8 cellular contexts compared by ENCODE assay signal in genomic region chr6:138107752-138108592, GRCh38. TPM values are rescaled to one million over a fixed set of nuclear protein-coding genes. Genes with fewer than 3 reads are reported as not detected.
A peak's percentile ranks its signal among the peaks of the same experiment; 100 is the strongest.
DNase-seq lines count a peak whose midpoint lies in the region; ATAC-seq and TF ChIP-seq lines count a peak whose summit lies in the region.

No MANE protein-coding gene starts in this region.

- H3K4me3 ChIP-seq in GM23338, result peak overlapping the region; percentile 58
- H3K4me3 ChIP-seq in brain microvascular endothelial cell (ENCODE audit: low read depth, low read length), result peak overlapping the region; percentile 77
- H3K4me3 ChIP-seq in kidney epithelial cell (ENCODE audit: low read depth, low read length), result peak overlapping the region; percentile 91

- peaks cover 20% of the 10 kb centered on the region for H3K79me2 ChIP-seq in GM23338 (replicated peaks; ENCODE audit: insufficient read depth)

- peak overlapping the region; percentile 90 for H3K4me3 Mint-ChIP-seq in GM23338
- peak overlapping the region; percentile 77 for H3K4me3 Mint-ChIP-seq in stimulated activated memory B cell treated with anti-CD40 and anti-IgM and Interleukin-4, amounts not matched to agents 10 μg/mL and 1 μg/mL and 100 μg/mL, for 72 hours

- TF ChIP-seq CTCF in GM23338 (conservative IDR thresholded peaks at IDR 0.05; ENCODE audit: low read depth in 2 of 2) (0 out of 4 replicates have a peak, but pooled peaks of 1 of the 2 experiments have one; percentile 7), brain microvascular endothelial cell (IDR thresholded peaks at IDR 0.05; ENCODE audit: low read depth, low read length, missing control alignments) (no peak), kidney epithelial cell (IDR thresholded peaks at IDR 0.05; ENCODE audit: insufficient read depth, low read length, poor library complexity, severe bottlenecking) (no peak)

- H3K36me3 Mint-ChIP-seq in GM23338 (ENCODE audit: low read depth), result no peaks in the 10 kb centered on the region
- no peaks in the 10 kb centered on the region for H3K36me3 Mint-ChIP-seq in stimulated activated memory B cell treated with anti-CD40 and anti-IgM and Interleukin-4, amounts not matched to agents 10 μg/mL and 1 μg/mL and 100 μg/mL, for 72 hours

- H3F3A ChIP-seq in GM23338 (replicated peaks; ENCODE audit: low read depth), result no peaks in the 10 kb centered on the region

- H3K27me3 ChIP-seq in GM23338 (ENCODE audit: insufficient read depth), result peaks cover 14% of the 10 kb centered on the region
- H3K27me3 ChIP-seq in brain microvascular endothelial cell (replicated peaks), result no peaks in the 10 kb centered on the region
- H3K27me3 ChIP-seq in kidney epithelial cell (ENCODE audit: control insufficient read depth, insufficient read depth, low read length), result peaks cover 2% of the 10 kb centered on the region

- no peaks in the 10 kb centered on the region for H3K36me3 ChIP-seq in GM23338 (ENCODE audit: insufficient read depth)
- no peaks in the 10 kb centered on the region for H3K36me3 ChIP-seq in brain microvascular endothelial cell (replicated peaks)
- H3K36me3 ChIP-seq in kidney epithelial cell (ENCODE audit: control insufficient read depth, insufficient read depth, low read length), result no peaks in the 10 kb centered on the region

- peaks cover 7% of the 10 kb centered on the region for H3K27me3 Mint-ChIP-seq in GM23338 (ENCODE audit: insufficient read depth, low read depth, poor library complexity)
- H3K27me3 Mint-ChIP-seq in stimulated activated memory B cell treated with anti-CD40 and anti-IgM and Interleukin-4, amounts not matched to agents 10 μg/mL and 1 μg/mL and 100 μg/mL, for 72 hours, result peaks cover 32% of the 10 kb centered on the region

- H3K4me2 ChIP-seq in GM23338, result peak overlapping the region; percentile 85

- DNase-seq in DMS153 treated with DMSO at 0.1 percent for 48 hours (lab: John Stamatoyannopoulos, UW; ENCODE audit: unreplicated experiment), result peak; percentile 89
- DNase-seq in GM23338 (ENCODE audit: low spot score), result peak; percentile 59
- peak; percentile 61 for DNase-seq in NCI-H510A treated with DMSO at 0.1 percent for 48 hours (lab: John Stamatoyannopoulos, UW)
- no peak for DNase-seq in brain microvascular endothelial cell
- DNase-seq in kidney epithelial cell (ENCODE audit: low read depth), result no peak
- no peak for DNase-seq in globus pallidus (ENCODE audit: low spot score)
- no peak for DNase-seq in midbrain (lab: John Stamatoyannopoulos, UW)

- H3K4me1 Mint-ChIP-seq in GM23338, result peaks cover 26% of the 10 kb centered on the region
- peaks cover 20% of the 10 kb centered on the region for H3K4me1 Mint-ChIP-seq in stimulated activated memory B cell treated with anti-CD40 and anti-IgM and Interleukin-4, amounts not matched to agents 10 μg/mL and 1 μg/mL and 100 μg/mL, for 72 hours

- H4K20me1 ChIP-seq in GM23338 (replicated peaks; ENCODE audit: insufficient read depth), result no peaks in the 10 kb centered on the region

- in situ Hi-C loops in brain microvascular endothelial cell (cut with HindIII; ENCODE audit: low pct_ligation_motif_present, low sequenced_read_pairs), result no loop called here

- H2AFZ ChIP-seq in GM23338, result peak overlapping the region; percentile 93

- H3K9me2 ChIP-seq in GM23338 (ENCODE audit: insufficient read depth), result no peaks in the 10 kb centered on the region

- H3K9me3 Mint-ChIP-seq in GM23338, result no peaks in the 10 kb centered on the region; the same call in 1 of the 3 replicates
- H3K9me3 Mint-ChIP-seq in stimulated activated memory B cell treated with anti-CD40 and anti-IgM and Interleukin-4, amounts not matched to agents 10 μg/mL and 1 μg/mL and 100 μg/mL, for 72 hours, result no peaks in the 10 kb centered on the region

- H3K4me1 ChIP-seq in GM23338 (ENCODE audit: insufficient read depth), result peaks cover 16% of the 10 kb centered on the region

- H3K27ac ChIP-seq in GM23338 (ENCODE audit: low read depth), result no peak overlapping the region
- no peak overlapping the region for H3K27ac ChIP-seq in brain microvascular endothelial cell

- peak; percentile 21 for ATAC-seq in GM23338
- peak; percentile 61 for ATAC-seq in stimulated activated memory B cell treated with anti-CD40 and anti-IgM and Interleukin-4, amounts not matched to agents 10 μg/mL and 1 μg/mL and 100 μg/mL, for 72 hours

- 0 out of 2 replicates have a peak overlapping the region, but pooled peaks have one; percentile 2 for H3K27ac Mint-ChIP-seq in GM23338
- no peak overlapping the region for H3K27ac Mint-ChIP-seq in stimulated activated memory B cell treated with anti-CD40 and anti-IgM and Interleukin-4, amounts not matched to agents 10 μg/mL and 1 μg/mL and 100 μg/mL, for 72 hours

TF ChIP-seq in GM23338, 12 proteins besides CTCF, POLR2A, EP300 and RAD21:
- TF ChIP-seq CREB1 (CRISPR knock-in tag; IDR thresholded peaks at IDR 0.05; ENCODE audit: low read depth) (0 out of 2 replicates have a peak, but pooled peaks have one; percentile 23), EZH2 (IDR thresholded peaks at IDR 0.05; ENCODE audit: low read depth, unreplicated experiment) (no peak), ZNF462 (CRISPR knock-in tag; IDR thresholded peaks at IDR 0.05) (no peak)

RNA-seq across cellular contexts. Expression of gene PERP, which starts 0.8 kb away (rescaled TPM):
- 20.1 and 23.7 TPM in 2 replicates for total RNA-seq in GM23338 (2014; rRNA removed; shearing (Covaris generic))
- 28.1 and 28.4 TPM in 2 replicates for polyA plus RNA-seq in GM23338 (2016; fragmentation: Nextera tagmentation; extraction: Ambion mirVana)
- 77.7 and 80.9 TPM in 2 replicates for total RNA-seq in kidney epithelial cell

RNA-seq across cellular contexts. Expression of gene ARFGEF3, which starts 53.8 kb away (rescaled TPM):
- total RNA-seq in GM23338 (2014; rRNA removed; shearing (Covaris generic)), result 23.1 and 24.6 TPM in 2 replicates
- polyA plus RNA-seq in GM23338 (2016; fragmentation: Nextera tagmentation; extraction: Ambion mirVana), result 5.0 and 5.8 TPM in 2 replicates
- total RNA-seq in kidney epithelial cell, result 11.1 and 13.4 TPM in 2 replicates

Comparison
In these comparisons a context has a peak if more than half of its experiments do, and no peak if none do; other contexts are left out.
1. DNase-seq: peak in DMS153 treated with DMSO at 0.1 percent for 48 hours (single experiment), GM23338 (single experiment) and NCI-H510A treated with DMSO at 0.1 percent for 48 hours (single experiment); none in brain microvascular endothelial cell (single experiment), kidney epithelial cell (single experiment), globus pallidus (single experiment) and midbrain (single experiment).
2. Peak in every context shown above with its lines, with median percentiles within 50 percentile points of each other: H3K4me3 ChIP-seq.